In genomic region chr17:28871056-28871579, GRCh38 we compare ENCODE assay signal across 8 cellular contexts. TPM values are rescaled to one million over a fixed set of nuclear protein-coding genes. Genes with fewer than 3 reads are reported as not detected.
A peak's percentile ranks its signal among the peaks of the same experiment; 100 is the strongest.
DNase-seq lines count a peak whose midpoint lies in the region; ATAC-seq, FAIRE-seq and TF ChIP-seq lines count a peak whose summit lies in the region.

No MANE protein-coding gene starts in this region.

- intact Hi-C loops in ascending aorta (cut with DNase I): loop anchor here (1.0 kb wide), 1 partner anchor 36 kb away; no protein-coding TSS in a partner anchor

- peak; percentile 97 for ATAC-seq in GM19025 (IDR thresholded peaks at IDR 0.05; ENCODE audit: low read depth, unreplicated experiment)
- peak; percentile 96 for ATAC-seq in HG02938 (IDR thresholded peaks at IDR 0.05; ENCODE audit: unreplicated experiment)

- H3K9me3 ChIP-seq in small intestine (ENCODE audit: control insufficient read depth, low read depth): no peaks in the 10 kb centered on the region
- H3K9me3 ChIP-seq in ascending aorta: no peaks in the 10 kb centered on the region

- H3K4me3 ChIP-seq in small intestine (ENCODE audit: low read depth in 1 of 2, low read length in 2 of 2) (no peak overlapping the region), ascending aorta (no peak overlapping the region)

- H3K27ac ChIP-seq in small intestine (ENCODE audit: low read depth in 1 of 2, low read length in 1 of 2) (peak overlapping the region in 1 of 2 donors; percentile 28), ascending aorta (no peak overlapping the region)

- no peaks in the 10 kb centered on the region for H3K4me1 ChIP-seq in small intestine (ENCODE audit: control insufficient read depth in 2 of 2, insufficient read depth in 1 of 2, low read depth in 1 of 2, low read length in 1 of 2)
- no peaks in the 10 kb centered on the region for H3K4me1 ChIP-seq in ascending aorta

- peak; percentile 38 to 54 for DNase-seq in activated CD4-positive, alpha-beta T cell treated with anti-CD3 and anti-CD28 coated beads, Interleukin-2, amount 50 U/mL, for 48 hours
- DNase-seq in small intestine: peak; percentile 30
- DNase-seq in NCI-H510A (lab: John Stamatoyannopoulos, UW): no peak
- DNase-seq in RCC 7860 (ENCODE audit: low spot score): no peak
- DNase-seq in ascending aorta (ENCODE audit: low spot score in 2 of 2): no peak
- no peak for DNase-seq in mesenteric fat pad (ENCODE audit: low spot score)

- H3K36me3 ChIP-seq in small intestine (ENCODE audit: control insufficient read depth in 2 of 2, insufficient read depth in 2 of 2, low read length in 2 of 2): no peaks in the 10 kb centered on the region
- no peaks in the 10 kb centered on the region for H3K36me3 ChIP-seq in ascending aorta

- no peak for TF ChIP-seq CTCF in ascending aorta (IDR thresholded peaks at IDR 0.05)

- FAIRE-seq in small intestine (lab: Jason Lieb, UNC) (no peak), RCC 7860 (lab: Jason Lieb, UNC) (no peak)

- no peaks in the 10 kb centered on the region for H3K27me3 ChIP-seq in small intestine (ENCODE audit: control insufficient read depth in 2 of 2, insufficient read depth in 2 of 2, low read length in 2 of 2)
- H3K27me3 ChIP-seq in ascending aorta: no peaks in the 10 kb centered on the region

- WGBS in small intestine, 3 donors: 56 to 62% (median 60%) methylated on average over 6 of the region's 6 CpGs

RNA-seq across cellular contexts. Expression of gene ERAL1, which starts 16.3 kb away (rescaled TPM):
- 10 to 100 TPM; 38.5 to 46.7 (median 46.6) TPM for polyA plus RNA-seq in small intestine
- total RNA-seq in ascending aorta (5.7 TPM), mesenteric fat pad (26.3 TPM)

RNA-seq across cellular contexts. Expression of gene FLOT2, which starts 26.4 kb away (rescaled TPM):
- polyA plus RNA-seq in small intestine: 10 to 100 TPM; 19.9 to 48.7 (median 24.9) TPM
- total RNA-seq in ascending aorta (72.4 TPM), mesenteric fat pad (126 TPM)

RNA-seq across cellular contexts. Expression of gene FAM222B, which starts 28.5 kb away (rescaled TPM):
- 10 to 100 TPM in 2 of 3 donors, 1 to 10 TPM in 1; 9.7 to 13.6 (median 13.2) TPM for polyA plus RNA-seq in small intestine
- total RNA-seq in ascending aorta (30.7 TPM), mesenteric fat pad (32.0 TPM)

RNA-seq across cellular contexts. Expression of gene DHRS13, which starts 31.8 kb away (rescaled TPM):
- 10 to 100 TPM in 1 of 3 donors, 1 to 10 TPM in 2; 7.3 to 11.3 (median 7.6) TPM for polyA plus RNA-seq in small intestine
- total RNA-seq in ascending aorta (16.5 TPM), mesenteric fat pad (5.5 TPM)

Comparison
In these comparisons a context has a peak if more than half of its experiments do, and no peak if none do; other contexts are left out.
1. DNase-seq: peak in activated CD4-positive, alpha-beta T cell treated with anti-CD3 and anti-CD28 coated beads, Interleukin-2, amount 50 U/mL, for 48 hours (2 of 2) and small intestine (single experiment); none in NCI-H510A (single experiment), RCC 7860 (single experiment), ascending aorta (0 of 2) and mesenteric fat pad (single experiment).